1 cellular context compared by ENCODE assay signal in the genomic region with DNA sequence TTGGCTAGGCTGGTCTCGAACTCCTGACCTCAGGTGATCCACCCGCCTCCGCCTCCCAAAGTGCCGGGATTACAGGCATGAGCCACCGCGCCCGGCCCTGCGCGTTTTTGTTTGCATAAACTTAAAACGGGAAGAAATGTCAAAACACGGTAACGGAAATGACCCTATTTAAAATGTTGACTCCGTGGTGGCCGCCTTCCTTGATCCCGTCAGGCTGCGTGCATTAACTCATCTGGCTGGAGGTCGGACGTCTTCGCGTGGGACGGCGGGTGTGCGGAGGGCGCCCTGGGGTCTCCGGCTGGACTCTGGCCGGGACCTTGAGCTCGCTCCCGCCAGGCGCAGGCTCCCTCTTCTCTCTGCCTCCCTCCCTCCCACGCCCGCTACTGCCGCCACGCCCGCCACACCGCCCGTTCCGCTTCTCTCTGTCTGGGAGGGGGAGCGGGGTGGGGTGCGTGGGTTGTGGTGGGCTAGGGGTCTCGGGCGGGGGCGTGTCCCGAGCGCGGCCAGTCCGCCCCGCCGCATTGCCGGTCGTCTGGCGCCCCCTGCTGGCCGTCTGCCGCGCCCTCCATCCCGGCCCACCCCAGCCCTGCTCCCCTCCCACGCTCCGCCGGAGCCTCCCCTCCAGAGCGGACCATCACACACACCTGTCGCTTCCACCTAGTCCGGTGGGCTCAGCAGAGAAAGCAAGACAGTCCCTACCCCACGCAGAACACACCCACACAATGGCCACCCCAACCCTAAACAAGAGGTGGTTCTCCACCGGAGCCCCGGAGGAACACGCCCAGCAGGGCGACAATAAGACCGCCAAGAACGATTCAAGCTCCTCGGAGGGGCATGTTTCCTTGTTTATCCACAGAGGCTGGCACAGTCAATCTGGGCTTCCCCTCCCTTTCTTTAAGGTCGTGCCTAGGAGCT.
TF ChIP-seq lines count a peak whose summit lies in the region.

No MANE protein-coding gene starts in this region.

TF ChIP-seq in HepG2, 621 proteins besides CTCF, POLR2A, EP300 and RAD21 (continued from another document and continues in another):
- TF ChIP-seq, protein P1, sequence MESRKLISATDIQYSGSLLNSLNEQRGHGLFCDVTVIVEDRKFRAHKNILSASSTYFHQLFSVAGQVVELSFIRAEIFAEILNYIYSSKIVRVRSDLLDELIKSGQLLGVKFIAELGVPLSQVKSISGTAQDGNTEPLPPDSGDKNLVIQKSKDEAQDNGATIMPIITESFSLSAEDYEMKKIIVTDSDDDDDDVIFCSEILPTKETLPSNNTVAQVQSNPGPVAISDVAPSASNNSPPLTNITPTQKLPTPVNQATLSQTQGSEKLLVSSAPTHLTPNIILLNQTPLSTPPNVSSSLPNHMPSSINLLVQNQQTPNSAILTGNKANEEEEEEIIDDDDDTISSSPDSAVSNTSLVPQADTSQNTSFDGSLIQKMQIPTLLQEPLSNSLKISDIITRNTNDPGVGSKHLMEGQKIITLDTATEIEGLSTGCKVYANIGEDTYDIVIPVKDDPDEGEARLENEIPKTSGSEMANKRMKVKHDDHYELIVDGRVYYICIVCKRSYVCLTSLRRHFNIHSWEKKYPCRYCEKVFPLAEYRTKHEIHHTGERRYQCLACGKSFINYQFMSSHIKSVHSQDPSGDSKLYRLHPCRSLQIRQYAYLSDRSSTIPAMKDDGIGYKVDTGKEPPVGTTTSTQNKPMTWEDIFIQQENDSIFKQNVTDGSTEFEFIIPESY (CRISPR knock-in tag; IDR thresholded peaks at IDR 0.05) = no peak
- TF ChIP-seq, protein P2, sequence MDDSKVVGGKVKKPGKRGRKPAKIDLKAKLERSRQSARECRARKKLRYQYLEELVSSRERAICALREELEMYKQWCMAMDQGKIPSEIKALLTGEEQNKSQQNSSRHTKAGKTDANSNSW (CRISPR knock-in tag; IDR thresholded peaks at IDR 0.05; ENCODE audit: borderline replicate concordance) = no peak
- TF ChIP-seq, protein P3, sequence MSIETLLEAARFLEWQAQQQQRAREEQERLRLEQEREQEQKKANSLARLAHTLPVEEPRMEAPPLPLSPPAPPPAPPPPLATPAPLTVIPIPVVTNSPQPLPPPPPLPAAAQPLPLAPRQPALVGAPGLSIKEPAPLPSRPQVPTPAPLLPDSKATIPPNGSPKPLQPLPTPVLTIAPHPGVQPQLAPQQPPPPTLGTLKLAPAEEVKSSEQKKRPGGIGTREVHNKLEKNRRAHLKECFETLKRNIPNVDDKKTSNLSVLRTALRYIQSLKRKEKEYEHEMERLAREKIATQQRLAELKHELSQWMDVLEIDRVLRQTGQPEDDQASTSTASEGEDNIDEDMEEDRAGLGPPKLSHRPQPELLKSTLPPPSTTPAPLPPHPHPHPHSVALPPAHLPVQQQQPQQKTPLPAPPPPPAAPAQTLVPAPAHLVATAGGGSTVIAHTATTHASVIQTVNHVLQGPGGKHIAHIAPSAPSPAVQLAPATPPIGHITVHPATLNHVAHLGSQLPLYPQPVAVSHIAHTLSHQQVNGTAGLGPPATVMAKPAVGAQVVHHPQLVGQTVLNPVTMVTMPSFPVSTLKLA (IDR thresholded peaks at IDR 0.05) = no peak
- TF ChIP-seq ZFX (CRISPR knock-in tag; IDR thresholded peaks at IDR 0.05; ENCODE audit: low read depth) (peak; percentile 40; the same call in 1 of the 2 replicates), ZNF775 (CRISPR knock-in tag; IDR thresholded peaks at IDR 0.05; ENCODE audit: borderline replicate concordance) (0 out of 2 replicates have a peak, but pooled peaks have one; percentile 40), HOXA3 (CRISPR knock-in tag; IDR thresholded peaks at IDR 0.05) (peak; percentile 49; the same call in 1 of the 2 replicates), SMARCE1 (IDR thresholded peaks at IDR 0.05; ENCODE audit: borderline replicate concordance) (no peak), ARHGAP35 (CRISPR knock-in tag; IDR thresholded peaks at IDR 0.05; ENCODE audit: borderline replicate concordance) (no peak), PHF20 (CRISPR knock-in tag; IDR thresholded peaks at IDR 0.05) (no peak), U2AF1 (optimal IDR thresholded peaks at IDR 0.05; ENCODE audit: low read depth, low read length) (no peak), TAF15 (IDR thresholded peaks at IDR 0.05; ENCODE audit: low read depth, low read length, poor library complexity, severe bottlenecking) (no peak), HMG20B (CRISPR knock-in tag; conservative IDR thresholded peaks at IDR 0.05) (no peak), ZNF44 (CRISPR knock-in tag; IDR thresholded peaks at IDR 0.05) (no peak), MEIS1 (CRISPR knock-in tag; IDR thresholded peaks at IDR 0.05; ENCODE audit: borderline replicate concordance) (peak; percentile 75; the same call in 1 of the 2 replicates), EZH2 (conservative IDR thresholded peaks at IDR 0.05; ENCODE audit: low read depth, low read length) (no peak), MIER3 (CRISPR knock-in tag; IDR thresholded peaks at IDR 0.05; ENCODE audit: borderline replicate concordance) (no peak), ZNF614 (CRISPR knock-in tag; IDR thresholded peaks at IDR 0.05; ENCODE audit: borderline replicate concordance) (0 out of 2 replicates have a peak, but pooled peaks have one; percentile 16), ZFP1 (CRISPR knock-in tag; IDR thresholded peaks at IDR 0.05) (no peak), SAFB2 (CRISPR knock-in tag; IDR thresholded peaks at IDR 0.05; ENCODE audit: borderline replicate concordance, low read depth) (no peak), ELF4 (CRISPR knock-in tag; IDR thresholded peaks at IDR 0.05; ENCODE audit: borderline replicate concordance) (no peak), ZNF883 (CRISPR knock-in tag; IDR thresholded peaks at IDR 0.05; ENCODE audit: not compliant biosample characterization) (no peak), NFRKB (IDR thresholded peaks at IDR 0.05) (no peak), ZC3H13 (CRISPR knock-in tag; IDR thresholded peaks at IDR 0.05) (no peak), CCAR2 (optimal IDR thresholded peaks at IDR 0.05; ENCODE audit: low read depth, low read length) (no peak), ZNF232 (CRISPR knock-in tag; IDR thresholded peaks at IDR 0.05; ENCODE audit: borderline replicate concordance) (no peak), ZNF382 (CRISPR knock-in tag; IDR thresholded peaks at IDR 0.05; ENCODE audit: borderline replicate concordance) (no peak), SP4 (CRISPR knock-in tag; IDR thresholded peaks at IDR 0.05) (0 out of 2 replicates have a peak, but pooled peaks have one; percentile 32), FOXK2 (IDR thresholded peaks at IDR 0.05) (no peak)
- TF ChIP-seq, protein P4, sequence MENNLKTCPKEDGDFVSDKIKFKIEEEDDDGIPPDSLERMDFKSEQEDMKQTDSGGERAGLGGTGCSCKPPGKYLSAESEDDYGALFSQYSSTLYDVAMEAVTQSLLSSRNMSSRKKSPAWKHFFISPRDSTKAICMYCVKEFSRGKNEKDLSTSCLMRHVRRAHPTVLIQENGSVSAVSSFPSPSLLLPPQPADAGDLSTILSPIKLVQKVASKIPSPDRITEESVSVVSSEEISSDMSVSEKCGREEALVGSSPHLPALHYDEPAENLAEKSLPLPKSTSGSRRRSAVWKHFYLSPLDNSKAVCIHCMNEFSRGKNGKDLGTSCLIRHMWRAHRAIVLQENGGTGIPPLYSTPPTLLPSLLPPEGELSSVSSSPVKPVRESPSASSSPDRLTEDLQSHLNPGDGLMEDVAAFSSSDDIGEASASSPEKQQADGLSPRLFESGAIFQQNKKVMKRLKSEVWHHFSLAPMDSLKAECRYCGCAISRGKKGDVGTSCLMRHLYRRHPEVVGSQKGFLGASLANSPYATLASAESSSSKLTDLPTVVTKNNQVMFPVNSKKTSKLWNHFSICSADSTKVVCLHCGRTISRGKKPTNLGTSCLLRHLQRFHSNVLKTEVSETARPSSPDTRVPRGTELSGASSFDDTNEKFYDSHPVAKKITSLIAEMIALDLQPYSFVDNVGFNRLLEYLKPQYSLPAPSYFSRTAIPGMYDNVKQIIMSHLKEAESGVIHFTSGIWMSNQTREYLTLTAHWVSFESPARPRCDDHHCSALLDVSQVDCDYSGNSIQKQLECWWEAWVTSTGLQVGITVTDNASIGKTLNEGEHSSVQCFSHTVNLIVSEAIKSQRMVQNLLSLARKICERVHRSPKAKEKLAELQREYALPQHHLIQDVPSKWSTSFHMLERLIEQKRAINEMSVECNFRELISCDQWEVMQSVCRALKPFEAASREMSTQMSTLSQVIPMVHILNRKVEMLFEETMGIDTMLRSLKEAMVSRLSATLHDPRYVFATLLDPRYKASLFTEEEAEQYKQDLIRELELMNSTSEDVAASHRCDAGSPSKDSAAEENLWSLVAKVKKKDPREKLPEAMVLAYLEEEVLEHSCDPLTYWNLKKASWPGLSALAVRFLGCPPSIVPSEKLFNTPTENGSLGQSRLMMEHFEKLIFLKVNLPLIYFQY (CRISPR knock-in tag; IDR thresholded peaks at IDR 0.05; ENCODE audit: borderline replicate concordance) = no peak
- TF ChIP-seq, protein P5, sequence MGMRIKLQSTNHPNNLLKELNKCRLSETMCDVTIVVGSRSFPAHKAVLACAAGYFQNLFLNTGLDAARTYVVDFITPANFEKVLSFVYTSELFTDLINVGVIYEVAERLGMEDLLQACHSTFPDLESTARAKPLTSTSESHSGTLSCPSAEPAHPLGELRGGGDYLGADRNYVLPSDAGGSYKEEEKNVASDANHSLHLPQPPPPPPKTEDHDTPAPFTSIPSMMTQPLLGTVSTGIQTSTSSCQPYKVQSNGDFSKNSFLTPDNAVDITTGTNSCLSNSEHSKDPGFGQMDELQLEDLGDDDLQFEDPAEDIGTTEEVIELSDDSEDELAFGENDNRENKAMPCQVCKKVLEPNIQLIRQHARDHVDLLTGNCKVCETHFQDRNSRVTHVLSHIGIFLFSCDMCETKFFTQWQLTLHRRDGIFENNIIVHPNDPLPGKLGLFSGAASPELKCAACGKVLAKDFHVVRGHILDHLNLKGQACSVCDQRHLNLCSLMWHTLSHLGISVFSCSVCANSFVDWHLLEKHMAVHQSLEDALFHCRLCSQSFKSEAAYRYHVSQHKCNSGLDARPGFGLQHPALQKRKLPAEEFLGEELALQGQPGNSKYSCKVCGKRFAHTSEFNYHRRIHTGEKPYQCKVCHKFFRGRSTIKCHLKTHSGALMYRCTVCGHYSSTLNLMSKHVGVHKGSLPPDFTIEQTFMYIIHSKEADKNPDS (CRISPR knock-in tag; IDR thresholded peaks at IDR 0.05) = peak; percentile 40; the same call in 1 of the 2 replicates
- TF ChIP-seq, protein P6, sequence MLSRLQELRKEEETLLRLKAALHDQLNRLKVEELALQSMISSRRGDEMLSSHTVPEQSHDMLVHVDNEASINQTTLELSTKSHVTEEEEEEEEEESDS (CRISPR knock-in tag; IDR thresholded peaks at IDR 0.05; ENCODE audit: borderline replicate concordance) = no peak
- TF ChIP-seq, protein P7, sequence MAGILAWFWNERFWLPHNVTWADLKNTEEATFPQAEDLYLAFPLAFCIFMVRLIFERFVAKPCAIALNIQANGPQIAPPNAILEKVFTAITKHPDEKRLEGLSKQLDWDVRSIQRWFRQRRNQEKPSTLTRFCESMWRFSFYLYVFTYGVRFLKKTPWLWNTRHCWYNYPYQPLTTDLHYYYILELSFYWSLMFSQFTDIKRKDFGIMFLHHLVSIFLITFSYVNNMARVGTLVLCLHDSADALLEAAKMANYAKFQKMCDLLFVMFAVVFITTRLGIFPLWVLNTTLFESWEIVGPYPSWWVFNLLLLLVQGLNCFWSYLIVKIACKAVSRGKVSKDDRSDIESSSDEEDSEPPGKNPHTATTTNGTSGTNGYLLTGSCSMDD (CRISPR knock-in tag; IDR thresholded peaks at IDR 0.05) = no peak
- TF ChIP-seq, protein P8, sequence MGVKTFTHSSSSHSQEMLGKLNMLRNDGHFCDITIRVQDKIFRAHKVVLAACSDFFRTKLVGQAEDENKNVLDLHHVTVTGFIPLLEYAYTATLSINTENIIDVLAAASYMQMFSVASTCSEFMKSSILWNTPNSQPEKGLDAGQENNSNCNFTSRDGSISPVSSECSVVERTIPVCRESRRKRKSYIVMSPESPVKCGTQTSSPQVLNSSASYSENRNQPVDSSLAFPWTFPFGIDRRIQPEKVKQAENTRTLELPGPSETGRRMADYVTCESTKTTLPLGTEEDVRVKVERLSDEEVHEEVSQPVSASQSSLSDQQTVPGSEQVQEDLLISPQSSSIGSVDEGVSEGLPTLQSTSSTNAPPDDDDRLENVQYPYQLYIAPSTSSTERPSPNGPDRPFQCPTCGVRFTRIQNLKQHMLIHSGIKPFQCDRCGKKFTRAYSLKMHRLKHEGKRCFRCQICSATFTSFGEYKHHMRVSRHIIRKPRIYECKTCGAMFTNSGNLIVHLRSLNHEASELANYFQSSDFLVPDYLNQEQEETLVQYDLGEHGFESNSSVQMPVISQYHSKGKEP (CRISPR knock-in tag; IDR thresholded peaks at IDR 0.05) = no peak
- TF ChIP-seq, protein P9, sequence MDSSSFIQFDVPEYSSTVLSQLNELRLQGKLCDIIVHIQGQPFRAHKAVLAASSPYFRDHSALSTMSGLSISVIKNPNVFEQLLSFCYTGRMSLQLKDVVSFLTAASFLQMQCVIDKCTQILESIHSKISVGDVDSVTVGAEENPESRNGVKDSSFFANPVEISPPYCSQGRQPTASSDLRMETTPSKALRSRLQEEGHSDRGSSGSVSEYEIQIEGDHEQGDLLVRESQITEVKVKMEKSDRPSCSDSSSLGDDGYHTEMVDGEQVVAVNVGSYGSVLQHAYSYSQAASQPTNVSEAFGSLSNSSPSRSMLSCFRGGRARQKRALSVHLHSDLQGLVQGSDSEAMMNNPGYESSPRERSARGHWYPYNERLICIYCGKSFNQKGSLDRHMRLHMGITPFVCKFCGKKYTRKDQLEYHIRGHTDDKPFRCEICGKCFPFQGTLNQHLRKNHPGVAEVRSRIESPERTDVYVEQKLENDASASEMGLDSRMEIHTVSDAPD (CRISPR knock-in tag; IDR thresholded peaks at IDR 0.05) = no peak
- TF ChIP-seq, protein P10, sequence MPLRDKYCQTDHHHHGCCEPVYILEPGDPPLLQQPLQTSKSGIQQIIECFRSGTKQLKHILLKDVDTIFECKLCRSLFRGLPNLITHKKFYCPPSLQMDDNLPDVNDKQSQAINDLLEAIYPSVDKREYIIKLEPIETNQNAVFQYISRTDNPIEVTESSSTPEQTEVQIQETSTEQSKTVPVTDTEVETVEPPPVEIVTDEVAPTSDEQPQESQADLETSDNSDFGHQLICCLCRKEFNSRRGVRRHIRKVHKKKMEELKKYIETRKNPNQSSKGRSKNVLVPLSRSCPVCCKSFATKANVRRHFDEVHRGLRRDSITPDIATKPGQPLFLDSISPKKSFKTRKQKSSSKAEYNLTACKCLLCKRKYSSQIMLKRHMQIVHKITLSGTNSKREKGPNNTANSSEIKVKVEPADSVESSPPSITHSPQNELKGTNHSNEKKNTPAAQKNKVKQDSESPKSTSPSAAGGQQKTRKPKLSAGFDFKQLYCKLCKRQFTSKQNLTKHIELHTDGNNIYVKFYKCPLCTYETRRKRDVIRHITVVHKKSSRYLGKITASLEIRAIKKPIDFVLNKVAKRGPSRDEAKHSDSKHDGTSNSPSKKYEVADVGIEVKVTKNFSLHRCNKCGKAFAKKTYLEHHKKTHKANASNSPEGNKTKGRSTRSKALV (CRISPR knock-in tag; IDR thresholded peaks at IDR 0.05) = no peak
- TF ChIP-seq, protein P11, sequence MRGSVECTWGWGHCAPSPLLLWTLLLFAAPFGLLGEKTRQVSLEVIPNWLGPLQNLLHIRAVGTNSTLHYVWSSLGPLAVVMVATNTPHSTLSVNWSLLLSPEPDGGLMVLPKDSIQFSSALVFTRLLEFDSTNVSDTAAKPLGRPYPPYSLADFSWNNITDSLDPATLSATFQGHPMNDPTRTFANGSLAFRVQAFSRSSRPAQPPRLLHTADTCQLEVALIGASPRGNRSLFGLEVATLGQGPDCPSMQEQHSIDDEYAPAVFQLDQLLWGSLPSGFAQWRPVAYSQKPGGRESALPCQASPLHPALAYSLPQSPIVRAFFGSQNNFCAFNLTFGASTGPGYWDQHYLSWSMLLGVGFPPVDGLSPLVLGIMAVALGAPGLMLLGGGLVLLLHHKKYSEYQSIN (CRISPR knock-in tag; IDR thresholded peaks at IDR 0.05; ENCODE audit: borderline replicate concordance) = no peak
